2 cellular contexts compared by ENCODE assay signal in the genomic region with DNA sequence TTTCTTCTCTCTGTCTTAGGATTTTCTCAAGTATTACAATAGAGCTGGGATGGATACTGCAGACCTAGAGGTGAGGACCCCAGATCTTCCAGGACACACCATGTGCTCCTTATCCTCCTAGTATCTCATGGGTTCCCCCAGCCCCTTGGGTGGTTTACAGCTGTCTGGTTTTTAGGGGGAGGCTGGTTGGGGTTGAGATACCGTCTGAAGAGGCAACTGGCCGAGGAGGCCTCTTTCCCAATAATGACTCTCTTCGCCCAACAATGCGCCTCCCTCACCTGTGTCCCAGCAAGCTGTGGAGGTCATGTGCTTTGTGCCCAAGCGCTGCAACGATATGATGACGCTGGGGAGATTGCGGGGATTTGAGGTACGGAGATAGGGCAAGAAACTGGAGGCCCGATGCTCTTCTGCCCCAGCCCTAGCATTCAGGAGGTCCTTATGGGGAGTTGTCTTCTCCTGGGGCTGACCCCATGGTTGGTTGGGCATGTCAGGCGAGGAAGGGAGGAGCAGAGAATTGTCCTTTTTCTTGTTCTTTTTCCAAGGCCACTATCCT.
TF ChIP-seq lines count a peak whose summit lies in the region.

No MANE protein-coding gene starts in this region.

TF ChIP-seq in GM23338, 12 proteins besides CTCF, POLR2A, EP300 and RAD21:
- TF ChIP-seq NANOG (IDR thresholded peaks at IDR 0.05; ENCODE audit: borderline replicate concordance) = no peak
- TF ChIP-seq EZH2 (IDR thresholded peaks at IDR 0.05; ENCODE audit: low read depth, unreplicated experiment) = peak; percentile 15

TF ChIP-seq in H1, 55 proteins besides CTCF, POLR2A, EP300 and RAD21:
- TF ChIP-seq KDM5A (IDR thresholded peaks at IDR 0.05; ENCODE audit: low read length) = no peak
- no peak for TF ChIP-seq YY1 (IDR thresholded peaks at IDR 0.05; ENCODE audit: low read depth, low read length)
- TF ChIP-seq POU5F1 (IDR thresholded peaks at IDR 0.05; ENCODE audit: low read depth, low read length) = no peak
- no peak for TF ChIP-seq NANOG (IDR thresholded peaks at IDR 0.05; ENCODE audit: insufficient read depth, low read depth, low read length, poor library complexity, severe bottlenecking)
TF ChIP-seq in H1: peak in this region for 0.
